In the genomic region with DNA sequence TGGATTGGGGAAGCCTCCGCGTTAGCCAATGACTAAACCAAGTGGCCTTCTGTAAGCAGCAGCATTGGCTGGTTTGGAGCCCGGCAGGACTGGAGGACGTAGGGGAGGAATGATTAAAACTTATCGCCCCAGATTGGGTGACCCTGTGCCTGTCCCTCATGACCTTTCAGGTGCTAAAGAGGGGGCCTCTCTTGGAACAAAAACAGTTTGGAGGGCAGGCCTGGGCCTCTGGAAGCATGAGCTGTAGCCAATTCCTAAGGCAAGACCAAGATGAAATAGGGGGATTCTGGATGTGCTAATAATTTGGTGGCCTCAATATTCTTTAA, we compare ENCODE assay signal across 9 cellular contexts. TPM values are rescaled to one million over a fixed set of nuclear protein-coding genes. Genes with fewer than 3 reads are reported as not detected.
DNase-seq lines count a peak whose midpoint lies in the region; TF ChIP-seq lines count a peak whose summit lies in the region.
"Had no signal": no experiment of that assay in that cellular context is flagged by ENCODE, and none has a peak within 500 bp of the region (broad histone marks: within the 10 kb centered on the region; RNA-seq: fewer than 3 reads in every experiment).

No MANE protein-coding gene starts in this region.

- H2BK15ac ChIP-seq in neuronal stem cell (ENCODE audit: low read length) = peak overlapping the region; percentile 35

- H3K4me3 ChIP-seq in epithelial cell of proximal tubule (ENCODE audit: low read depth, low read length) (peak overlapping the region; percentile 78), neuronal stem cell (ENCODE audit: low read length in 2 of 2) (no peak overlapping the region)

- no peak overlapping the region for H3K27ac ChIP-seq in neuronal stem cell (replicated peaks; ENCODE audit: low read length)

- H3K4me1 Mint-ChIP-seq in IgD-negative memory B cell = peaks cover 16 to 21% (median 18%) of the 10 kb centered on the region in 3 donors

- H3K14ac ChIP-seq in neuronal stem cell (ENCODE audit: low read length) = no peak overlapping the region

- H3K36me3 ChIP-seq in neuronal stem cell (replicated peaks in 1 of 2; ENCODE audit: control insufficient read depth in 2 of 2, insufficient read depth in 2 of 2, low read length in 2 of 2) = no peaks in the 10 kb centered on the region

- H2AFZ ChIP-seq in neuronal stem cell (ENCODE audit: low read length) = no peak overlapping the region

- H3K36me3 Mint-ChIP-seq in IgD-negative memory B cell = no peaks in the 10 kb centered on the region

- H3K27ac Mint-ChIP-seq in IgD-negative memory B cell = no peak overlapping the region

- no peak for TF ChIP-seq CTCF in epithelial cell of proximal tubule (conservative IDR thresholded peaks at IDR 0.05; ENCODE audit: low read depth, low read length)

- H3K9me3 Mint-ChIP-seq in IgD-negative memory B cell = no peaks in the 10 kb centered on the region
- H3K9me3 Mint-ChIP-seq: central memory CD8-positive, alpha-beta T cell had no signal

- peak; percentile 79 for DNase-seq in CD1c-positive myeloid dendritic cell (ENCODE audit: extremely low spot score)
- no peak for DNase-seq in epithelial cell of proximal tubule (ENCODE audit: low read depth)
- no peak for DNase-seq in neuronal stem cell (ENCODE audit: low spot score)
- no peak for DNase-seq in kidney glomerular epithelial cell (lab: John Stamatoyannopoulos, UW)
- DNase-seq in NCI-H1417 (lab: John Stamatoyannopoulos, UW) = no peak
- no peak for DNase-seq in T-helper 9 cell
- DNase-seq in SKM-1 (lab: John Stamatoyannopoulos, UW; ENCODE audit: unreplicated experiment) = no peak

- no peak overlapping the region for H3K4me2 ChIP-seq in neuronal stem cell (ENCODE audit: insufficient read depth, low read length, poor library complexity, severe bottlenecking)

- no peak overlapping the region for H2BK5ac ChIP-seq in neuronal stem cell (ENCODE audit: low read length)

- WGBS in neuronal stem cell (ENCODE audit: extremely low coverage in 2 of 2, insufficient read length in 2 of 2, insufficient replicate concordance in 1 of 2), 2 donors = no CpG with 5 or more reads among the region's 5 CpGs

- H3K79me1 ChIP-seq in neuronal stem cell (ENCODE audit: low read depth, low read length) = no peaks in the 10 kb centered on the region

- peaks cover 6 to 7% of the 10 kb centered on the region in 2 donors for H3K4me1 ChIP-seq in neuronal stem cell (ENCODE audit: control insufficient read depth in 2 of 2, insufficient read depth in 1 of 2, low read depth in 1 of 2, low read length in 2 of 2)

- H2BK120ac ChIP-seq in neuronal stem cell (ENCODE audit: low read depth, low read length) = no peak overlapping the region

- H4K91ac ChIP-seq in neuronal stem cell (ENCODE audit: low read depth, low read length, poor library complexity) = no peak overlapping the region

- H3K23ac ChIP-seq in neuronal stem cell (ENCODE audit: low read depth, low read length, poor library complexity) = peak overlapping the region; percentile 58

- H3K4ac ChIP-seq in neuronal stem cell (ENCODE audit: low read length) = no peak overlapping the region

- peak overlapping the region; percentile 59 to 96 (median 88) for H3K4me3 Mint-ChIP-seq in IgD-negative memory B cell

- peaks cover 31% of the 10 kb centered on the region for H3K27me3 Mint-ChIP-seq in IgD-negative memory B cell

- H2AK5ac ChIP-seq in neuronal stem cell (ENCODE audit: low read depth, low read length) = no peak overlapping the region

- H3K27me3 ChIP-seq in neuronal stem cell (ENCODE audit: control insufficient read depth in 3 of 3, insufficient read depth in 3 of 3, low read depth in 1 of 3, low read length in 3 of 3) = peaks cover 5 to 91% (median 27%) of the 10 kb centered on the region in 3 experiments

- no peak overlapping the region for H3K9ac ChIP-seq in neuronal stem cell (ENCODE audit: low read depth, low read length, poor library complexity)

- no peaks in the 10 kb centered on the region for H3K9me3 ChIP-seq in neuronal stem cell (replicated peaks in 1 of 2; ENCODE audit: control insufficient read depth in 2 of 2, insufficient read depth in 1 of 2, low read depth in 1 of 2, low read length in 2 of 2)

- H3K18ac ChIP-seq in neuronal stem cell (ENCODE audit: low read length) = no peak overlapping the region

- no peak overlapping the region for H4K8ac ChIP-seq in neuronal stem cell (ENCODE audit: low read depth, low read length)

- no peak overlapping the region for H2BK12ac ChIP-seq in neuronal stem cell (ENCODE audit: low read length)

RNA-seq across cellular contexts. Expression of gene GMPR, which starts 1.4 kb away (rescaled TPM):
- polyA plus RNA-seq in IgD-negative memory B cell = 1.3 TPM
- 0.81 and 1.2 TPM in 2 replicates for total RNA-seq in epithelial cell of proximal tubule
- polyA plus RNA-seq in neuronal stem cell (2013, experiment 1 of 2) = 0.20 TPM
- polyA plus RNA-seq in neuronal stem cell (2013, experiment 2 of 2) = 0.54 TPM
